18 cellular contexts compared by ENCODE assay signal in genomic region chr12:101795013-101795412, GRCh38. TPM values are rescaled to one million over a fixed set of nuclear protein-coding genes. Genes with fewer than 3 reads are reported as not detected.
DNase-seq lines count a peak whose midpoint lies in the region; ATAC-seq and TF ChIP-seq lines count a peak whose summit lies in the region.
"Had no signal": no experiment of that assay in that cellular context is flagged by ENCODE, and none has a peak within 500 bp of the region (broad histone marks: within the 10 kb centered on the region; RNA-seq: fewer than 3 reads in every experiment).

No MANE protein-coding gene starts in this region.

- H2AFZ ChIP-seq in OCI-LY3 (ENCODE audit: low read depth, low read length), result no peak overlapping the region

- no peak overlapping the region for H3K27ac ChIP-seq in OCI-LY3 (ENCODE audit: low read length)
- no peak overlapping the region for H3K27ac ChIP-seq in left lung
- H3K27ac ChIP-seq: KMS-11 had no signal

- peak overlapping the region; percentile 86 for H3K27ac Mint-ChIP-seq in activated CD8-positive, alpha-beta memory T cell treated with anti-CD3 and anti-CD28 coated beads, Interleukin-2, amount 10 ng/mL, durations not matched to agents 7 days and 5 days
- H3K27ac Mint-ChIP-seq in activated CD8-positive, alpha-beta T cell treated with anti-CD3 and anti-CD28 coated beads, Interleukin-2, amount 10 ng/mL, durations not matched to agents 7 days and 5 days, result peak overlapping the region; percentile 79
- H3K27ac Mint-ChIP-seq in natural killer cell treated with Interleukin-12 subunit alpha and Interleukin-12 subunit beta and Interleukin-15 and Interleukin-18, amount 100 ng/mL, for 72 hours, result peak overlapping the region; percentile 83 to 87
- H3K27ac Mint-ChIP-seq: CD8-positive, alpha-beta T cell had no signal

- H3K4me1 Mint-ChIP-seq in activated CD8-positive, alpha-beta memory T cell treated with anti-CD3 and anti-CD28 coated beads, Interleukin-2, amount 10 ng/mL, durations not matched to agents 7 days and 5 days, result peaks cover 79% of the 10 kb centered on the region
- H3K4me1 Mint-ChIP-seq in activated CD8-positive, alpha-beta T cell treated with anti-CD3 and anti-CD28 coated beads, Interleukin-2, amount 10 ng/mL, durations not matched to agents 7 days and 5 days (ENCODE audit: low read depth), result peaks cover 81% of the 10 kb centered on the region
- H3K4me1 Mint-ChIP-seq in natural killer cell treated with Interleukin-12 subunit alpha and Interleukin-12 subunit beta and Interleukin-15 and Interleukin-18, amount 100 ng/mL, for 72 hours (ENCODE audit: low read depth in 2 of 2), result peaks cover 68 to 80% of the 10 kb centered on the region in 2 donors

- H3K9me3 ChIP-seq in OCI-LY3 (ENCODE audit: insufficient read depth, low read length) (no peaks in the 10 kb centered on the region), left lung (no peaks in the 10 kb centered on the region)

- H3K27me3 Mint-ChIP-seq in activated CD8-positive, alpha-beta memory T cell treated with anti-CD3 and anti-CD28 coated beads, Interleukin-2, amount 10 ng/mL, durations not matched to agents 7 days and 5 days, result no peaks in the 10 kb centered on the region
- H3K27me3 Mint-ChIP-seq in activated CD8-positive, alpha-beta T cell treated with anti-CD3 and anti-CD28 coated beads, Interleukin-2, amount 10 ng/mL, durations not matched to agents 7 days and 5 days (ENCODE audit: low read depth), result no peaks in the 10 kb centered on the region
- H3K27me3 Mint-ChIP-seq in natural killer cell treated with Interleukin-12 subunit alpha and Interleukin-12 subunit beta and Interleukin-15 and Interleukin-18, amount 100 ng/mL, for 72 hours, result no peaks in the 10 kb centered on the region

- H3K27me3 ChIP-seq in OCI-LY3 (ENCODE audit: low read depth, low read length) (no peaks in the 10 kb centered on the region), left lung (no peaks in the 10 kb centered on the region)

- ATAC-seq in activated CD8-positive, alpha-beta memory T cell treated with anti-CD3 and anti-CD28 coated beads, Interleukin-2, amount 10 ng/mL, durations not matched to agents 7 days and 5 days, result peak; percentile 35
- peak; percentile 41 for ATAC-seq in activated CD8-positive, alpha-beta T cell treated with anti-CD3 and anti-CD28 coated beads, Interleukin-2, amount 10 ng/mL, durations not matched to agents 7 days and 5 days
- ATAC-seq in natural killer cell treated with Interleukin-12 subunit alpha and Interleukin-12 subunit beta and Interleukin-15 and Interleukin-18, amount 100 ng/mL, for 72 hours, result peak; percentile 43 to 46
- no peak for ATAC-seq in HG03175 (IDR thresholded peaks at IDR 0.05; ENCODE audit: unreplicated experiment)
- ATAC-seq in left lung, result no peak
- ATAC-seq: CD8-positive, alpha-beta T cell had no signal

- peaks cover 56% of the 10 kb centered on the region for H3K36me3 Mint-ChIP-seq in activated CD8-positive, alpha-beta memory T cell treated with anti-CD3 and anti-CD28 coated beads, Interleukin-2, amount 10 ng/mL, durations not matched to agents 7 days and 5 days
- peaks cover 61% of the 10 kb centered on the region for H3K36me3 Mint-ChIP-seq in activated CD8-positive, alpha-beta T cell treated with anti-CD3 and anti-CD28 coated beads, Interleukin-2, amount 10 ng/mL, durations not matched to agents 7 days and 5 days (ENCODE audit: low read depth)
- peaks cover 22% of the 10 kb centered on the region for H3K36me3 Mint-ChIP-seq in natural killer cell treated with Interleukin-12 subunit alpha and Interleukin-12 subunit beta and Interleukin-15 and Interleukin-18, amount 100 ng/mL, for 72 hours

- H3K36me3 ChIP-seq in OCI-LY3 (replicated peaks; ENCODE audit: low read depth, low read length), result no peaks in the 10 kb centered on the region
- H3K36me3 ChIP-seq in left lung, result peaks cover 0 to 8% of the 10 kb centered on the region in 2 donors

- H4K20me1 ChIP-seq in OCI-LY3 (ENCODE audit: insufficient read depth, low read length), result no peaks in the 10 kb centered on the region

- POLR2A ChIA-PET in activated CD8-positive, alpha-beta T cell treated with anti-CD3 and anti-CD28 coated beads, Interleukin-2, amount 10 ng/mL, durations not matched to agents 7 days and 5 days (lab: Charles Lee), result interaction anchor here (0.8 to 4.6 kb wide), 4 partner anchors 24 to 34 kb away, joined by 3 to 45 read pairs (median 6); partner anchors contain the start of gene GNPTAB

- H3K4me1 ChIP-seq in OCI-LY3 (ENCODE audit: low read length), result peaks cover 32% of the 10 kb centered on the region
- H3K4me1 ChIP-seq in left lung, result peaks cover 0 to 27% of the 10 kb centered on the region in 2 donors

- DNase-seq in activated CD8-positive, alpha-beta memory T cell treated with anti-CD3 and anti-CD28 coated beads, Interleukin-2, amount 10 ng/mL, durations not matched to agents 7 days and 5 days, result peak; percentile 66
- no peak for DNase-seq in activated CD8-positive, alpha-beta memory T cell treated with anti-CD3 and anti-CD28 coated beads, Interleukin-2, amount 50 U/mL, for 4 hours
- DNase-seq in activated CD8-positive, alpha-beta T cell treated with anti-CD3 and anti-CD28 coated beads, Interleukin-2, amount 10 ng/mL, durations not matched to agents 7 days and 5 days, result peak; percentile 62
- DNase-seq in natural killer cell treated with Interleukin-12 subunit alpha and Interleukin-12 subunit beta and Interleukin-15 and Interleukin-18, amount 100 ng/mL, for 72 hours (ENCODE audit: low spot score), result no peak
- DNase-seq in NCI-H526 (lab: John Stamatoyannopoulos, UW), result no peak
- DNase-seq in left lung, result no peak
- DNase-seq: CD8-positive, alpha-beta T cell; DMS79; NCI-H1092 treated with DMSO at 0.1 percent for 48 hours; NCI-H1694; NCI-H510A treated with DMSO at 0.1 percent for 48 hours; Right ventricle myocardium superior had no signal

- H3K9ac ChIP-seq in OCI-LY3 (ENCODE audit: low read length), result no peak overlapping the region
- H3K9ac ChIP-seq: KMS-11 had no signal

- H3K4me3 ChIP-seq in OCI-LY3 (ENCODE audit: low read length), result no peak overlapping the region
- H3K4me3 ChIP-seq in left lung, result no peak overlapping the region

- no peaks in the 10 kb centered on the region for H3K79me2 ChIP-seq in OCI-LY3 (ENCODE audit: low read length)

- H3K4me3 Mint-ChIP-seq in activated CD8-positive, alpha-beta memory T cell treated with anti-CD3 and anti-CD28 coated beads, Interleukin-2, amount 10 ng/mL, durations not matched to agents 7 days and 5 days, result peak overlapping the region; percentile 21
- peak overlapping the region; percentile 34 for H3K4me3 Mint-ChIP-seq in activated CD8-positive, alpha-beta T cell treated with anti-CD3 and anti-CD28 coated beads, Interleukin-2, amount 10 ng/mL, durations not matched to agents 7 days and 5 days
- H3K4me3 Mint-ChIP-seq in natural killer cell treated with Interleukin-12 subunit alpha and Interleukin-12 subunit beta and Interleukin-15 and Interleukin-18, amount 100 ng/mL, for 72 hours, result no peak overlapping the region
- H3K4me3 Mint-ChIP-seq: CD8-positive, alpha-beta T cell had no signal

- intact Hi-C loops in left lung (cut with DNase I), result no loop called here

- CTCF ChIA-PET in activated CD8-positive, alpha-beta memory T cell treated with anti-CD3 and anti-CD28 coated beads, Interleukin-2, amount 10 ng/mL, durations not matched to agents 7 days and 5 days (lab: Charles Lee), result interaction anchor here (1.7 to 10.1 kb wide), 6 partner anchors 10 to 45 kb away, joined by 5 to 186 read pairs (median 30); partner anchors contain the start of gene GNPTAB
- CTCF ChIA-PET in activated CD8-positive, alpha-beta T cell treated with anti-CD3 and anti-CD28 coated beads, Interleukin-2, amount 10 ng/mL, durations not matched to agents 7 days and 5 days (lab: Charles Lee), result interaction anchor here (1.2 to 10.5 kb wide), 5 partner anchors 15 to 97 kb away, joined by 3 to 263 read pairs (median 30); partner anchors contain the start of gene GNPTAB

- no peaks in the 10 kb centered on the region for H3K9me3 Mint-ChIP-seq in activated CD8-positive, alpha-beta memory T cell treated with anti-CD3 and anti-CD28 coated beads, Interleukin-2, amount 10 ng/mL, durations not matched to agents 7 days and 5 days (ENCODE audit: low read depth)
- no peaks in the 10 kb centered on the region for H3K9me3 Mint-ChIP-seq in activated CD8-positive, alpha-beta T cell treated with anti-CD3 and anti-CD28 coated beads, Interleukin-2, amount 10 ng/mL, durations not matched to agents 7 days and 5 days (ENCODE audit: insufficient read depth)
- peaks cover 6% of the 10 kb centered on the region for H3K9me3 Mint-ChIP-seq in natural killer cell treated with Interleukin-12 subunit alpha and Interleukin-12 subunit beta and Interleukin-15 and Interleukin-18, amount 100 ng/mL, for 72 hours
- H3K9me3 Mint-ChIP-seq: CD8-positive, alpha-beta T cell had no signal

- H3K4me2 ChIP-seq in OCI-LY3 (ENCODE audit: low read length), result peak overlapping the region; percentile 23
- H3K4me2 ChIP-seq: KMS-11 had no signal

- TF ChIP-seq CTCF in OCI-LY3 (IDR thresholded peaks at IDR 0.05; ENCODE audit: low read depth, low read length) (no peak), left lung (IDR thresholded peaks at IDR 0.05) (no peak)

RNA-seq across cellular contexts. Expression of gene GNPTAB, which starts 35.7 kb away (rescaled TPM):
- 100 to 1,000 TPM; 111 to 156 TPM for total RNA-seq in activated CD8-positive, alpha-beta memory T cell treated with anti-CD3 and anti-CD28 coated beads, Interleukin-2, amount 10 ng/mL, durations not matched to agents 7 days and 5 days
- 100 to 1,000 TPM; 104 to 109 TPM for total RNA-seq in activated CD8-positive, alpha-beta T cell treated with anti-CD3 and anti-CD28 coated beads, Interleukin-2, amount 10 ng/mL, durations not matched to agents 7 days and 5 days
- total RNA-seq in natural killer cell treated with Interleukin-12 subunit alpha and Interleukin-12 subunit beta and Interleukin-15 and Interleukin-18, amount 100 ng/mL, for 72 hours, result 100 to 1,000 TPM; 139 to 186 TPM
- 10 to 100 TPM; 64.8 to 68.9 TPM for total RNA-seq in left lung

RNA-seq across cellular contexts. Expression of gene SYCP3, which starts 55.8 kb away (rescaled TPM):
- total RNA-seq in activated CD8-positive, alpha-beta memory T cell treated with anti-CD3 and anti-CD28 coated beads, Interleukin-2, amount 10 ng/mL, durations not matched to agents 7 days and 5 days, result 1 to 10 TPM in 1 of 2 experiments, under 1 TPM in 1; 0.93 to 2.0 TPM
- 1 to 10 TPM; 1.7 to 2.0 TPM for total RNA-seq in activated CD8-positive, alpha-beta T cell treated with anti-CD3 and anti-CD28 coated beads, Interleukin-2, amount 10 ng/mL, durations not matched to agents 7 days and 5 days
- 1 to 10 TPM; 2.4 to 2.9 TPM for total RNA-seq in natural killer cell treated with Interleukin-12 subunit alpha and Interleukin-12 subunit beta and Interleukin-15 and Interleukin-18, amount 100 ng/mL, for 72 hours
- under 1 TPM; 0.23 to 0.76 TPM for total RNA-seq in left lung
- total RNA-seq: A172, H4, MCF 10A, Right ventricle myocardium superior had no signal

Comparison
In these comparisons a context has a peak if more than half of its experiments do, and no peak if none do; other contexts are left out.
1. DNase-seq: peak in activated CD8-positive, alpha-beta memory T cell treated with anti-CD3 and anti-CD28 coated beads, Interleukin-2, amount 10 ng/mL, durations not matched to agents 7 days and 5 days (single experiment) and activated CD8-positive, alpha-beta T cell treated with anti-CD3 and anti-CD28 coated beads, Interleukin-2, amount 10 ng/mL, durations not matched to agents 7 days and 5 days (single experiment); none in activated CD8-positive, alpha-beta memory T cell treated with anti-CD3 and anti-CD28 coated beads, Interleukin-2, amount 50 U/mL, for 4 hours (single experiment), natural killer cell treated with Interleukin-12 subunit alpha and Interleukin-12 subunit beta and Interleukin-15 and Interleukin-18, amount 100 ng/mL, for 72 hours (single experiment), NCI-H526 (0 of 2) and left lung (0 of 2).
2. ATAC-seq: peak in activated CD8-positive, alpha-beta memory T cell treated with anti-CD3 and anti-CD28 coated beads, Interleukin-2, amount 10 ng/mL, durations not matched to agents 7 days and 5 days (single experiment), activated CD8-positive, alpha-beta T cell treated with anti-CD3 and anti-CD28 coated beads, Interleukin-2, amount 10 ng/mL, durations not matched to agents 7 days and 5 days (single experiment) and natural killer cell treated with Interleukin-12 subunit alpha and Interleukin-12 subunit beta and Interleukin-15 and Interleukin-18, amount 100 ng/mL, for 72 hours (2 of 2); none in HG03175 (single experiment) and left lung (single experiment).
3. Peak in every context shown above with its lines, with median percentiles within 50 percentile points of each other: H3K27ac Mint-ChIP-seq.